In genomic region chr14:105952826-105953225, GRCh38 we compare ENCODE assay signal across 33 cellular contexts.
DNase-seq lines count a peak whose midpoint lies in the region; ATAC-seq and TF ChIP-seq lines count a peak whose summit lies in the region.
"Had no signal": no experiment of that assay in that cellular context is flagged by ENCODE, and none has a peak within 500 bp of the region (broad histone marks: within the 10 kb centered on the region; RNA-seq: fewer than 3 reads in every experiment).

No MANE protein-coding gene starts in this region.

- no peak overlapping the region for H3K27ac Mint-ChIP-seq in neural progenitor cell
- H3K27ac Mint-ChIP-seq: B cell; CD4-positive, alpha-beta memory T cell; CD4-positive, alpha-beta T cell; CD4-positive, CD25-positive, alpha-beta regulatory T cell; CD8-positive, alpha-beta memory T cell; CD8-positive, alpha-beta T cell had no signal

- no peak overlapping the region for H3K9ac ChIP-seq in neural progenitor cell
- H3K9ac ChIP-seq: BLaER1; BLaER1 treated with 17β-estradiol and CSF1 and Interleukin-3, amounts not matched to agents 10 nM and 100 nM had no signal

- H3K27ac ChIP-seq in esophagus muscularis mucosa (replicated peaks in 1 of 4) (no peak overlapping the region), lung (ENCODE audit: low read depth in 1 of 2, low read length in 1 of 2) (no peak overlapping the region), neural progenitor cell (no peak overlapping the region)
- H3K27ac ChIP-seq: 22Rv1; A549; BLaER1; BLaER1 treated with 17β-estradiol and CSF1 and Interleukin-3, amounts not matched to agents 10 nM and 100 nM; C4-2B had no signal

- TF ChIP-seq CTCF in esophagus muscularis mucosa (IDR thresholded peaks at IDR 0.05) (no peak), lung (IDR thresholded peaks at IDR 0.05; ENCODE audit: control extremely low read depth, extremely low read depth) (no peak), neural progenitor cell (IDR thresholded peaks at IDR 0.05) (no peak)

- TF ChIP-seq POLR2A in Raji (IDR thresholded peaks at IDR 0.05; ENCODE audit: insufficient read depth, low read depth, low read length), result peak; percentile 70
- no peak for TF ChIP-seq POLR2A in esophagus muscularis mucosa (IDR thresholded peaks at IDR 0.05; ENCODE audit: low read depth)

- intact Hi-C loops in esophagus muscularis mucosa (cut with DNase I), result no loop called here

- H4K20me1 ChIP-seq in neural progenitor cell (ENCODE audit: low read depth), result no peaks in the 10 kb centered on the region
- H4K20me1 ChIP-seq: BLaER1; BLaER1 treated with 17β-estradiol and CSF1 and Interleukin-3, amounts not matched to agents 10 nM and 100 nM had no signal

- no peaks in the 10 kb centered on the region for H3K36me3 ChIP-seq in esophagus muscularis mucosa
- no peaks in the 10 kb centered on the region for H3K36me3 ChIP-seq in lung (ENCODE audit: control insufficient read depth in 2 of 2, insufficient read depth in 2 of 2, low read length in 2 of 2)
- H3K36me3 ChIP-seq in neural progenitor cell, result no peaks in the 10 kb centered on the region
- H3K36me3 ChIP-seq: BE2C; BLaER1; BLaER1 treated with 17β-estradiol and CSF1 and Interleukin-3, amounts not matched to agents 10 nM and 100 nM had no signal

- no peaks in the 10 kb centered on the region for H3K4me1 Mint-ChIP-seq in neural progenitor cell

- H3K27me3 ChIP-seq in esophagus muscularis mucosa, result peaks cover 0 to 10% (median 0%) of the 10 kb centered on the region in 4 donors
- H3K27me3 ChIP-seq in lung (ENCODE audit: control insufficient read depth, insufficient read depth), result no peaks in the 10 kb centered on the region
- no peaks in the 10 kb centered on the region for H3K27me3 ChIP-seq in neural progenitor cell
- H3K27me3 ChIP-seq: BE2C; BLaER1; BLaER1 treated with 17β-estradiol and CSF1 and Interleukin-3, amounts not matched to agents 10 nM and 100 nM had no signal

- 50% methylated on average over 1 of the region's 1 CpG for WGBS in esophagus muscularis mucosa
- 66 to 85% methylated on average over 1 of the region's 1 CpG for WGBS in lung, 2 donors

- H3K9me3 ChIP-seq in esophagus muscularis mucosa (peaks cover 0 to 5% (median 4%) of the 10 kb centered on the region in 4 donors), lung (ENCODE audit: control insufficient read depth in 2 of 2, insufficient read depth in 1 of 2, low read length in 1 of 2) (peaks cover 0 to 2% of the 10 kb centered on the region in 2 donors), neural progenitor cell (ENCODE audit: low read depth) (no peaks in the 10 kb centered on the region)
- H3K9me3 ChIP-seq: A549; BE2C; BLaER1; BLaER1 treated with 17β-estradiol and CSF1 and Interleukin-3, amounts not matched to agents 10 nM and 100 nM; Caco-2 had no signal

- H3K4me3 ChIP-seq in esophagus muscularis mucosa (no peak overlapping the region), lung (no peak overlapping the region), neural progenitor cell (no peak overlapping the region)
- H3K4me3 ChIP-seq: A549; BLaER1; BLaER1 treated with 17β-estradiol and CSF1 and Interleukin-3, amounts not matched to agents 10 nM and 100 nM had no signal

- DNase-seq in esophagus muscularis mucosa (ENCODE audit: extremely low spot score), result peak; percentile 57
- DNase-seq in lung (ENCODE audit: low spot score), result peak; percentile 9
- DNase-seq in germinal center (ENCODE audit: low spot score), result no peak
- DNase-seq in neural progenitor cell (ENCODE audit: low spot score), result no peak
- no peak for DNase-seq in HPDE6-E6E7 (ENCODE audit: extremely low spot score)
- DNase-seq: 8988T; ACHN; AML-193; BE2C; C1 segment of cervical spinal cord; Caco-2; Calu3; CD4-positive, alpha-beta memory T cell; CD4-positive, alpha-beta T cell; CD4-positive, CD25-positive, alpha-beta regulatory T cell; CD8-positive, alpha-beta memory T cell; CD8-positive, alpha-beta T cell; COR-L47; DMS 273 treated with DMSO at 0.1 percent for 48 hours; DMS153; DMS53; DMS79; DMS79 treated with DMSO at 0.1 percent for 48 hours; DND-41; EL had no signal

- H3K79me2 ChIP-seq in neural progenitor cell (ENCODE audit: low read depth), result no peaks in the 10 kb centered on the region

- no peak overlapping the region for H3K4me2 ChIP-seq in neural progenitor cell
- H3K4me2 ChIP-seq: A549; BLaER1; BLaER1 treated with 17β-estradiol and CSF1 and Interleukin-3, amounts not matched to agents 10 nM and 100 nM had no signal

- peaks cover 53% of the 10 kb centered on the region for H3K9me3 Mint-ChIP-seq in neural progenitor cell
- H3K9me3 Mint-ChIP-seq: CD8-positive, alpha-beta T cell had no signal

- ATAC-seq in lung (ENCODE audit: insufficient read depth, low FRiP score), result no peak
- ATAC-seq: A549; CD8-positive, alpha-beta T cell had no signal

- no peak overlapping the region for H3K4me3 Mint-ChIP-seq in neural progenitor cell
- H3K4me3 Mint-ChIP-seq: B cell; CD14-positive monocyte; CD4-positive, alpha-beta memory T cell; CD4-positive, alpha-beta T cell; CD4-positive, CD25-positive, alpha-beta regulatory T cell; CD8-positive, alpha-beta memory T cell; CD8-positive, alpha-beta T cell had no signal

- no peaks in the 10 kb centered on the region for H3F3A ChIP-seq in neural progenitor cell (ENCODE audit: low read depth)

- H3K4me1 ChIP-seq in esophagus muscularis mucosa, result no peaks in the 10 kb centered on the region
- H3K4me1 ChIP-seq in lung (ENCODE audit: control insufficient read depth in 2 of 2, insufficient read depth in 2 of 2, low read length in 2 of 2), result no peaks in the 10 kb centered on the region
- H3K4me1 ChIP-seq in neural progenitor cell, result no peaks in the 10 kb centered on the region
- H3K4me1 ChIP-seq: A549; BE2C; BLaER1; BLaER1 treated with 17β-estradiol and CSF1 and Interleukin-3, amounts not matched to agents 10 nM and 100 nM; Caco-2 had no signal

- TF ChIP-seq EP300 in esophagus muscularis mucosa (IDR thresholded peaks at IDR 0.05), result no peak

- peaks cover 3% of the 10 kb centered on the region for H3K27me3 Mint-ChIP-seq in neural progenitor cell (ENCODE audit: insufficient read depth, low read depth)
- H3K27me3 Mint-ChIP-seq: B cell had no signal

- no peaks in the 10 kb centered on the region for H3K36me3 Mint-ChIP-seq in neural progenitor cell
- H3K36me3 Mint-ChIP-seq: CD14-positive monocyte; CD4-positive, alpha-beta memory T cell; CD4-positive, CD25-positive, alpha-beta regulatory T cell; CD8-positive, alpha-beta memory T cell; CD8-positive, alpha-beta T cell had no signal

- no peak overlapping the region for H2AFZ ChIP-seq in neural progenitor cell (replicated peaks)

Comparison
In these comparisons a context has a peak if more than half of its experiments do, and no peak if none do; other contexts are left out.
1. DNase-seq: peak in esophagus muscularis mucosa (single experiment) and lung (single experiment); none in germinal center (single experiment), neural progenitor cell (single experiment) and HPDE6-E6E7 (single experiment).